In the genomic region with DNA sequence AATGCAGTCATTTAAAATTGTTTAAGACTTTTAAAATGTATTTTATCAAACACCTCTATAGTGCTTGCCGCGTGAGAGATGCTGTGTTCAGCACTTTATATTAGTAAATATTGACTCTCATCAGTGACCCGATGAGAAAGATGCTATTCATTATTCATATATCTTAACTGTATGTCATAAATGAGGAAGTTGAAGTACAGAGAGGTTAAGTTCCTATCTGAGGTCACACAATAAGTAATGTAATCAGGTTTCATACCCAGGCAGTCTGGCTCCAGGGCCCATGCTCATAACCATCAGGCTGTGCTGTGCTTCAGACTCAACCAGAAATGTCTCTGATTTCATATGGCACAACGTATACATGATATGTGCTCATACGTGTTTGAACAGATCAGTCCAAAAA, we compare ENCODE assay signal across 12 cellular contexts.
"Had no signal": no experiment of that assay in that cellular context is flagged by ENCODE, and none has a peak within 500 bp of the region (broad histone marks: within the 10 kb centered on the region; RNA-seq: fewer than 3 reads in every experiment).

No MANE protein-coding gene starts in this region.

- DNase-seq: activated CD4-positive, alpha-beta T cell treated with anti-CD3 and anti-CD28 coated beads for 48 hours; activated CD8-positive, alpha-beta memory T cell treated with anti-CD3 and anti-CD28 coated beads, Interleukin-2, amount 50 U/mL, for 4 hours; activated CD8-positive, alpha-beta T cell treated with anti-CD3 and anti-CD28 coated beads, Interleukin-2, amount 10 ng/mL, durations not matched to agents 7 days and 5 days; activated effector memory CD4-positive, alpha-beta T cell treated with anti-CD3 and anti-CD28 coated beads, Interleukin-2, amount 50 U/mL, for 16 hours; activated T-cell treated with anti-CD3 and anti-CD28 coated beads, Interleukin-2, amount 50 U/mL, for 48 hours; amniotic stem cell; islet precursor cell; midbrain; right lobe of liver; stomach; T-helper 9 cell; testis had no signal
